ENCODE assay signal across 11 cellular contexts in the genomic region with DNA sequence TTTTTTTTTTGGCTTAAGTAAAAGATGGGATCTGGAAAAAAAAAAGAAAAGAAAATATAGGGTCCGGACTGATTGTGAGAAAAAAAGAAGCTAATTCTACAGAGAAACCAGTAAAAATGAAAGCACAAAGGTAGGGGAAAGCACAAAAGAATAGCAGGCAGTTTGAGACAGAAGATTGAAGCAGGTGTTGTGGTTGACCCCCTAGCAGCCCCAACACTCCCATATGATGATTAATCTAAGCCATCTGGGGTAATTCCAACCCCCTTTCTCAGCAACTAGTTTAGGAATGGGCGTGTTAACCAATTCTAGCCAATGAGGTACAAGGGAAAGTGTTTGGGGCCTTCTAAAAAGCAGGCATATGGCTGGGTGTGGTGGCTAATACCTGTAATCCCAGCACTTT.
DNase-seq lines count a peak whose midpoint lies in the region; ATAC-seq, FAIRE-seq and TF ChIP-seq lines count a peak whose summit lies in the region.
"Had no signal": no experiment of that assay in that cellular context is flagged by ENCODE, and none has a peak within 500 bp of the region (broad histone marks: within the 10 kb centered on the region; RNA-seq: fewer than 3 reads in every experiment).

No MANE protein-coding gene starts in this region.

- H3K36me3 Mint-ChIP-seq in astrocyte (ENCODE audit: low read depth, unreplicated experiment) = peaks cover 18% of the 10 kb centered on the region

- H3K9ac ChIP-seq in astrocyte (ENCODE audit: low read length) = no peak overlapping the region

- TF ChIP-seq POLR2A in Peyer's patch (IDR thresholded peaks at IDR 0.05) = no peak

- H3K4me3 ChIP-seq in astrocyte (ENCODE audit: insufficient read depth, low read depth, low read length) (no peak overlapping the region), Peyer's patch (no peak overlapping the region), left lung (no peak overlapping the region)

- no peaks in the 10 kb centered on the region for H3K9me3 ChIP-seq in astrocyte (ENCODE audit: insufficient read depth, low read depth, low read length)
- H3K9me3 ChIP-seq in Peyer's patch = no peaks in the 10 kb centered on the region
- peaks cover 0 to 9% of the 10 kb centered on the region in 2 donors for H3K9me3 ChIP-seq in left lung

- H3K36me3 ChIP-seq in astrocyte (ENCODE audit: insufficient read depth, low read length) = peaks cover 4% of the 10 kb centered on the region
- H3K36me3 ChIP-seq in Peyer's patch = no peaks in the 10 kb centered on the region
- peaks cover 0 to 5% of the 10 kb centered on the region in 2 donors for H3K36me3 ChIP-seq in left lung

- no peak for FAIRE-seq in astrocyte (lab: Jason Lieb, UNC)
- FAIRE-seq: endothelial cell of umbilical vein had no signal

- H3K27me3 ChIP-seq in astrocyte (ENCODE audit: insufficient read depth, low read length) (no peaks in the 10 kb centered on the region), Peyer's patch (no peaks in the 10 kb centered on the region), left lung (no peaks in the 10 kb centered on the region)

- ATAC-seq in GM18858 (IDR thresholded peaks at IDR 0.05; ENCODE audit: unreplicated experiment) (peak; percentile 78), GM21381 (IDR thresholded peaks at IDR 0.05; ENCODE audit: unreplicated experiment) (peak; percentile 78), HG03175 (IDR thresholded peaks at IDR 0.05; ENCODE audit: unreplicated experiment) (peak; percentile 71), left lung (no peak)

- H3K27ac ChIP-seq in astrocyte (ENCODE audit: low read depth, low read length) = no peak overlapping the region
- H3K27ac ChIP-seq in Peyer's patch = no peak overlapping the region
- H3K27ac ChIP-seq in left lung = no peak overlapping the region

- no peak overlapping the region for H2AFZ ChIP-seq in astrocyte (ENCODE audit: low read depth, low read length)

- TF ChIP-seq CTCF in astrocyte (IDR thresholded peaks at IDR 0.05; ENCODE audit: insufficient read depth, low read depth, low read length) = no peak
- no peak for TF ChIP-seq CTCF in Peyer's patch (IDR thresholded peaks at IDR 0.05)
- TF ChIP-seq CTCF in left lung (IDR thresholded peaks at IDR 0.05) = no peak

- no peak overlapping the region for H3K4me3 Mint-ChIP-seq in astrocyte (ENCODE audit: unreplicated experiment)

- H3K4me1 Mint-ChIP-seq in astrocyte (ENCODE audit: low read depth, unreplicated experiment) = peaks cover 40% of the 10 kb centered on the region

- DNase-seq in astrocyte (ENCODE audit: low read depth) = no peak
- DNase-seq in Peyer's patch = no peak
- DNase-seq in posterior cingulate gyrus = no peak
- DNase-seq in left lung = no peak
- no peak for DNase-seq in activated effector memory CD4-positive, alpha-beta T cell treated with Interleukin-2 at 50 U/mL for 16 hours
- DNase-seq: mesendoderm, NCI-H345 had no signal

- intact Hi-C loops in posterior cingulate gyrus (cut with DNase I) = no loop called here
- intact Hi-C loops in left lung (cut with DNase I) = no loop called here

- peak overlapping the region; percentile 42 for H3K27ac Mint-ChIP-seq in astrocyte (ENCODE audit: unreplicated experiment)

- H3K9me3 Mint-ChIP-seq in astrocyte (ENCODE audit: unreplicated experiment) = peaks cover 6% of the 10 kb centered on the region

- no peaks in the 10 kb centered on the region for H3K27me3 Mint-ChIP-seq in astrocyte (ENCODE audit: low read depth, unreplicated experiment)

- H3K4me1 ChIP-seq in astrocyte (ENCODE audit: insufficient read depth, low read length) (peaks cover 22% of the 10 kb centered on the region), Peyer's patch (no peaks in the 10 kb centered on the region), left lung (peaks cover 0 to 15% of the 10 kb centered on the region in 2 donors)

- no peaks in the 10 kb centered on the region for H3K79me2 ChIP-seq in astrocyte (ENCODE audit: insufficient read depth, low read length)

- no peaks in the 10 kb centered on the region for H4K20me1 ChIP-seq in astrocyte (ENCODE audit: insufficient read depth, low read length)

- no peak overlapping the region for H3K4me2 ChIP-seq in astrocyte (ENCODE audit: low read length)
